8 cellular contexts compared by ENCODE assay signal in the genomic region with DNA sequence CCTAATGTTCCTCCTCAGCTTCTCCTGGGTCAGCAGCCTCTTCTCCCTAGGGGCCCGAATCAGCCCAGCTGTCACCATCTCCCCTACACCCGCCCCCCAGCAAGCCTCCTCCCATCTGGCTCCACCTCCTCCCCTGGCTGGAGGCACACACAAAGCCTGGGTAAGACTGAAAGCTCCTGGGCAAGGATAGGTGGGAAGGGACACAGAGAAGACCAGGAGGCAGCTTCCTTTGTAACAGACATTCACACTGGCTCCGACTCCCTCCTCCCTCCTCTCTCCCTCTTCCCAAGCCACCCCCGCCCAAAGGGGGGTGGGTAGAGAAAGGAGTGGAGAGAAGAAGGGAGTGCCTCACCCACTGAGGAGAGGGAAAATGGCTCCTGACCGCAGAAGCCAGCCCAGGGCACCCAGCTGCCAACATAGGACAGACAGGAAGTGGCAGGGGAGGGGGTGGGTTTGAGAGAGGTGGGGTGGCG. TPM values are rescaled to one million over a fixed set of nuclear protein-coding genes. Genes with fewer than 3 reads are reported as not detected.
DNase-seq lines count a peak whose midpoint lies in the region; ATAC-seq and TF ChIP-seq lines count a peak whose summit lies in the region.

No MANE protein-coding gene starts in this region.

- H3K4me1 ChIP-seq in CD8-positive, alpha-beta T cell (ENCODE audit: insufficient read depth, low read length): peaks cover 50% of the 10 kb centered on the region
- peaks cover 51% of the 10 kb centered on the region for H3K4me1 ChIP-seq in adipocyte (ENCODE audit: control insufficient read depth, insufficient read depth, low read length)

- ATAC-seq in CD8-positive, alpha-beta T cell: no peak
- ATAC-seq in GM21526 (IDR thresholded peaks at IDR 0.05; ENCODE audit: low FRiP score, unreplicated experiment): no peak

- H3K9me3 Mint-ChIP-seq in CD8-positive, alpha-beta T cell: no peaks in the 10 kb centered on the region

- no peak for TF ChIP-seq CTCF in CD8-positive, alpha-beta T cell (IDR thresholded peaks at IDR 0.05)

- H3K27me3 Mint-ChIP-seq in CD8-positive, alpha-beta T cell (ENCODE audit: low read depth): no peaks in the 10 kb centered on the region

- peak overlapping the region; percentile 27 for H3K9ac ChIP-seq in adipocyte (ENCODE audit: low read length)

- peaks cover 67% of the 10 kb centered on the region for H3K36me3 Mint-ChIP-seq in CD8-positive, alpha-beta T cell

- no peak overlapping the region for H3K4me3 Mint-ChIP-seq in CD8-positive, alpha-beta T cell

- no peaks in the 10 kb centered on the region for H3K27me3 ChIP-seq in CD8-positive, alpha-beta T cell (ENCODE audit: insufficient read depth, low read length)
- H3K27me3 ChIP-seq in adipocyte (replicated peaks; ENCODE audit: control insufficient read depth, insufficient read depth, low read length): no peaks in the 10 kb centered on the region

- DNase-seq in CD8-positive, alpha-beta T cell: peak in 6 of 7 experiments; percentile 32 to 70 (median 48)
- DNase-seq in NCI-H2107 (lab: John Stamatoyannopoulos, UW) (peak; percentile 82), adipocyte (ENCODE audit: low read depth) (peak; percentile 35), iPS-NIHi7 (ENCODE audit: extremely low spot score) (peak; percentile 29), substantia nigra (lab: John Stamatoyannopoulos, UW) (peak in 3 of 49 donors; percentile 17 to 25 (median 24)), HPDE6-E6E7 (ENCODE audit: extremely low spot score) (no peak), NOMO-1 treated with dmso at 0.1 percent for 144 hours (lab: John Stamatoyannopoulos, UW; ENCODE audit: unreplicated experiment) (no peak)

- POLR2A ChIA-PET in CD8-positive, alpha-beta T cell (lab: Charles Lee): interaction anchor here (0.8 to 1.7 kb wide), 8 partner anchors 8 to 250 kb away, joined by 3 to 11 read pairs (median 4); a partner anchor contains a TSS

- H3K9me3 ChIP-seq in CD8-positive, alpha-beta T cell (ENCODE audit: low read length): no peaks in the 10 kb centered on the region
- H3K9me3 ChIP-seq in adipocyte (ENCODE audit: control insufficient read depth, low read length): no peaks in the 10 kb centered on the region

- peaks cover 36% of the 10 kb centered on the region for H3K36me3 ChIP-seq in CD8-positive, alpha-beta T cell (ENCODE audit: insufficient read depth, low read length)
- peaks cover 44% of the 10 kb centered on the region for H3K36me3 ChIP-seq in adipocyte (ENCODE audit: control insufficient read depth, insufficient read depth, low read length, severe bottlenecking)

- intact Hi-C loops in CD8-positive, alpha-beta T cell (cut with DNase I, micrococcal nuclease): loop anchor here in 1 of 2 experiments (5.0 to 10.0 kb wide), 2 partner anchors 36 to 352 kb away; a partner anchor contains a TSS

- CTCF ChIA-PET in CD8-positive, alpha-beta T cell (lab: Charles Lee): interaction anchor here (0.9 to 2.3 kb wide), 7 partner anchors 11 to 81 kb away, joined by 3 to 9 read pairs (median 5); no protein-coding TSS in a partner anchor

- peak overlapping the region; percentile 88 for H3K27ac Mint-ChIP-seq in CD8-positive, alpha-beta T cell

- peaks cover 52% of the 10 kb centered on the region for H3K4me1 Mint-ChIP-seq in CD8-positive, alpha-beta T cell (ENCODE audit: low read depth)

- H3K4me3 ChIP-seq in CD8-positive, alpha-beta T cell (ENCODE audit: low read depth, low read length): peak overlapping the region; percentile 38
- peak overlapping the region; percentile 45 for H3K4me3 ChIP-seq in adipocyte (ENCODE audit: low read length)

- H3K27ac ChIP-seq in CD8-positive, alpha-beta T cell (ENCODE audit: low read depth, low read length): peak overlapping the region; percentile 24
- peak overlapping the region; percentile 7 for H3K27ac ChIP-seq in substantia nigra (ENCODE audit: low read depth, low read length, poor library complexity, severe bottlenecking)

RNA-seq across cellular contexts. Expression of a gene that starts 4.0 kb away (rescaled TPM):
- total RNA-seq in CD8-positive, alpha-beta T cell: 100 to 1,000 TPM; 289 to 295 TPM

RNA-seq across cellular contexts. Expression of a gene that starts 32.6 kb away (rescaled TPM):
- total RNA-seq in CD8-positive, alpha-beta T cell: 1 to 10 TPM; 5.8 to 6.8 TPM

RNA-seq across cellular contexts. Expression of a gene that starts 35.0 kb away (rescaled TPM):
- total RNA-seq in CD8-positive, alpha-beta T cell: 10 to 100 TPM; 74.4 to 83.6 TPM

RNA-seq across cellular contexts. Expression of a gene that starts 44.1 kb away (rescaled TPM):
- total RNA-seq in CD8-positive, alpha-beta T cell: 1 to 10 TPM; 1.2 to 1.7 TPM

RNA-seq across cellular contexts. Expression of a gene that starts 47.3 kb away (rescaled TPM):
- total RNA-seq in CD8-positive, alpha-beta T cell: 10 to 100 TPM; 16.7 to 18.4 TPM

Comparison
In these comparisons a context has a peak if more than half of its experiments do, and no peak if none do; other contexts are left out.
1. DNase-seq: peak in CD8-positive, alpha-beta T cell (6 of 7), NCI-H2107 (single experiment), adipocyte (single experiment) and iPS-NIHi7 (single experiment); none in HPDE6-E6E7 (single experiment) and NOMO-1 treated with dmso at 0.1 percent for 144 hours (single experiment).